Comparison of ENCODE assay signal across 10 cellular contexts in the genomic region with DNA sequence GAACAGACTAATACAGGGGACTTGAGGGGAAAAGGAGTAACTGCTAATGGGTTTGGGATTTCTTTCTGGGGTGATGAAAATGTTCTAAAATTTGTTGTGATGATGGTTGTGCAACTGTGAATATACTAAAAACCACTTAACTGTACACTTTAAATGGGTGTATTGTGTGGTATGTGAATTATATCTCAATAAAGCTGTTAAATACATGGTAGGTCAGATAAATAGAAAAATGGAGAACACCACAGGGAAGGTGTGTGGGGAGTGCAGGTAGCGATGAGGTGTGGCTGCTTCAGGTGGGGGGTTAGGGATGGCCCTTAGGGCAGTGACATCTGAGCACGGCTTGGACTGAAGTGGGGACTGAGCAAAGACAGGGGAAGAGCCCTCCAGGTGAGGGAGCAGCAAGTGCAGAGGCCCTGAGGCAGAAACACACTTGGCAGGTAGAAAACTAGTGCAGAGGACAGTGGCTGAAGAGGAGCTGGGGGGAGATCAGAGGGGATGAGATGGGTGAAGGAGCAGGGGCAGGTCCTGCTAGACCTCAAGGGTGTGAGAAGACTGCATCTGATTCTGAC. TPM values are rescaled to one million over a fixed set of nuclear protein-coding genes. Genes with fewer than 3 reads are reported as not detected.
DNase-seq lines count a peak whose midpoint lies in the region; ATAC-seq and TF ChIP-seq lines count a peak whose summit lies in the region.
"Had no signal": no experiment of that assay in that cellular context is flagged by ENCODE, and none has a peak within 500 bp of the region (broad histone marks: within the 10 kb centered on the region; RNA-seq: fewer than 3 reads in every experiment).

No MANE protein-coding gene starts in this region.

- no peak overlapping the region for H3K4me3 Mint-ChIP-seq in HFFc6
- no peak overlapping the region for H3K4me3 Mint-ChIP-seq in activated CD8-positive, alpha-beta T cell treated with anti-CD3 and anti-CD28 coated beads for 36 hours
- H3K4me3 Mint-ChIP-seq in stimulated activated effector memory CD8-positive, alpha-beta T cell treated with anti-CD3 and anti-CD28 coated beads, Interleukin-12 subunit alpha, Interleukin-12 subunit beta, amount 100 ng/mL, for 72 hours: peak overlapping the region; percentile 6

- no peaks in the 10 kb centered on the region for H3K27me3 ChIP-seq in right cardiac atrium (ENCODE audit: control insufficient read depth, insufficient read depth)
- H3K27me3 ChIP-seq: foreskin keratinocyte had no signal

- H3K27ac ChIP-seq in right cardiac atrium (ENCODE audit: low read length): peak overlapping the region; percentile 14

- H3K9me3 Mint-ChIP-seq in HFFc6: no peaks in the 10 kb centered on the region
- H3K9me3 Mint-ChIP-seq in activated CD8-positive, alpha-beta T cell treated with anti-CD3 and anti-CD28 coated beads for 36 hours: peaks cover 6% of the 10 kb centered on the region
- no peaks in the 10 kb centered on the region for H3K9me3 Mint-ChIP-seq in stimulated activated effector memory CD8-positive, alpha-beta T cell treated with anti-CD3 and anti-CD28 coated beads, Interleukin-12 subunit alpha, Interleukin-12 subunit beta, amount 100 ng/mL, for 72 hours

- H3K4me1 ChIP-seq in right cardiac atrium (ENCODE audit: control insufficient read depth, insufficient read depth, low read length): peaks cover 23% of the 10 kb centered on the region

- intact Hi-C loops in activated CD8-positive, alpha-beta T cell treated with anti-CD3 and anti-CD28 coated beads for 36 hours (cut with micrococcal nuclease): loop anchor here (5.0 kb wide), 1 partner anchor 67 kb away; no protein-coding TSS in a partner anchor
- intact Hi-C loops in right cardiac atrium (cut with DNase I): no loop called here

- peak overlapping the region; percentile 28 for H3K27ac Mint-ChIP-seq in HFFc6
- peak overlapping the region; percentile 99 for H3K27ac Mint-ChIP-seq in activated CD8-positive, alpha-beta T cell treated with anti-CD3 and anti-CD28 coated beads for 36 hours
- H3K27ac Mint-ChIP-seq in stimulated activated effector memory CD8-positive, alpha-beta T cell treated with anti-CD3 and anti-CD28 coated beads, Interleukin-12 subunit alpha, Interleukin-12 subunit beta, amount 100 ng/mL, for 72 hours: peak overlapping the region; percentile 82

- POLR2A ChIA-PET in activated CD8-positive, alpha-beta T cell treated with anti-CD3 and anti-CD28 coated beads for 36 hours (lab: Charles Lee): interaction anchor here (1.4 to 25.2 kb wide), 3 partner anchors 11 to 75 kb away, joined by 5 to 408 read pairs (median 5); a partner anchor contains a TSS

- H3K27me3 Mint-ChIP-seq in HFFc6 (ENCODE audit: insufficient read depth): no peaks in the 10 kb centered on the region; the same call in 1 of the 2 replicates
- no peaks in the 10 kb centered on the region for H3K27me3 Mint-ChIP-seq in activated CD8-positive, alpha-beta T cell treated with anti-CD3 and anti-CD28 coated beads for 36 hours

- peaks cover 27% of the 10 kb centered on the region for H3K4me1 Mint-ChIP-seq in HFFc6 (ENCODE audit: low read depth)
- H3K4me1 Mint-ChIP-seq in activated CD8-positive, alpha-beta T cell treated with anti-CD3 and anti-CD28 coated beads for 36 hours (ENCODE audit: low read depth): peaks cover 85% of the 10 kb centered on the region
- peaks cover 80% of the 10 kb centered on the region for H3K4me1 Mint-ChIP-seq in stimulated activated effector memory CD8-positive, alpha-beta T cell treated with anti-CD3 and anti-CD28 coated beads, Interleukin-12 subunit alpha, Interleukin-12 subunit beta, amount 100 ng/mL, for 72 hours

- 93% methylated on average over 2 of the region's 2 CpGs for WGBS in right cardiac atrium

- no peak for DNase-seq in HFFc6
- no peak for DNase-seq in activated CD8-positive, alpha-beta T cell treated with anti-CD3 and anti-CD28 coated beads for 36 hours
- DNase-seq in right cardiac atrium: peak; percentile 1 to 30 (median 11)
- DNase-seq in stimulated activated effector memory CD8-positive, alpha-beta T cell treated with anti-CD3 and anti-CD28 coated beads, Interleukin-12 subunit alpha, Interleukin-12 subunit beta, amount 100 ng/mL, for 72 hours (ENCODE audit: low spot score in 2 of 2): no peak
- no peak for DNase-seq in occipital lobe (lab: John Stamatoyannopoulos, UW)
- no peak for DNase-seq in COR-L47 (lab: John Stamatoyannopoulos, UW)
- no peak for DNase-seq in NOMO-1 treated with dmso at 0.1 percent for 144 hours (lab: John Stamatoyannopoulos, UW; ENCODE audit: unreplicated experiment)
- DNase-seq: KBM-7, NCI-H510A had no signal

- ATAC-seq in activated CD8-positive, alpha-beta T cell treated with anti-CD3 and anti-CD28 coated beads for 36 hours: no peak
- ATAC-seq in right cardiac atrium: no peak
- no peak for ATAC-seq in stimulated activated effector memory CD8-positive, alpha-beta T cell treated with anti-CD3 and anti-CD28 coated beads, Interleukin-12 subunit alpha, Interleukin-12 subunit beta, amount 100 ng/mL, for 72 hours

- no peak for TF ChIP-seq CTCF in HFFc6 (IDR thresholded peaks at IDR 0.05)
- no peak for TF ChIP-seq CTCF in activated CD8-positive, alpha-beta T cell treated with anti-CD3 and anti-CD28 coated beads for 36 hours (IDR thresholded peaks at IDR 0.05)

- H3K9me3 ChIP-seq in right cardiac atrium (ENCODE audit: control insufficient read depth, low read length): no peaks in the 10 kb centered on the region

- H3K36me3 Mint-ChIP-seq in HFFc6 (ENCODE audit: low read depth): peaks cover 8% of the 10 kb centered on the region
- H3K36me3 Mint-ChIP-seq in activated CD8-positive, alpha-beta T cell treated with anti-CD3 and anti-CD28 coated beads for 36 hours (ENCODE audit: low read depth): peaks cover 30% of the 10 kb centered on the region
- peaks cover 10% of the 10 kb centered on the region for H3K36me3 Mint-ChIP-seq in stimulated activated effector memory CD8-positive, alpha-beta T cell treated with anti-CD3 and anti-CD28 coated beads, Interleukin-12 subunit alpha, Interleukin-12 subunit beta, amount 100 ng/mL, for 72 hours

- CTCF ChIA-PET in activated CD8-positive, alpha-beta T cell treated with anti-CD3 and anti-CD28 coated beads for 36 hours (lab: Charles Lee): interaction anchor here (1.0 to 30.0 kb wide), 6 partner anchors 16 to 158 kb away, joined by 3 to 631 read pairs (median 86); a partner anchor contains a TSS

- H3K4me3 ChIP-seq in right cardiac atrium (ENCODE audit: low read length): no peak overlapping the region

RNA-seq across cellular contexts. Expression of a gene that starts 20.9 kb away (rescaled TPM):
- total RNA-seq in HFFc6 (2021; fragmentation: NEBNext Ultra II Directional; extraction: Animal tissue kit (Norgen Biotek cat#: 25700)): 10 to 100 TPM; 26.7 to 35.4 (median 29.3) TPM
- total RNA-seq in activated CD8-positive, alpha-beta T cell treated with anti-CD3 and anti-CD28 coated beads for 36 hours: 10 to 100 TPM; 79.7 to 81.5 TPM
- total RNA-seq in right cardiac atrium: 10 to 100 TPM; 23.1 to 35.1 (median 31.6) TPM
- 12.7 TPM for polyA plus RNA-seq in right cardiac atrium
- total RNA-seq in occipital lobe: 2.7 TPM

RNA-seq across cellular contexts. Expression of a gene that starts 22.3 kb away (rescaled TPM):
- total RNA-seq in HFFc6 (2021; fragmentation: NEBNext Ultra II Directional; extraction: Animal tissue kit (Norgen Biotek cat#: 25700)): 10 to 100 TPM; 42.5 to 49.6 (median 47.1) TPM
- 10 to 100 TPM; 41.3 to 43.9 TPM for total RNA-seq in activated CD8-positive, alpha-beta T cell treated with anti-CD3 and anti-CD28 coated beads for 36 hours
- total RNA-seq in right cardiac atrium (10 to 100 TPM; 13.6 to 20.0 (median 16.0) TPM), occipital lobe (11.4 TPM)
- polyA plus RNA-seq in right cardiac atrium: 16.4 TPM

RNA-seq across cellular contexts. Expression of a gene that starts 29.3 kb away (rescaled TPM):
- total RNA-seq in HFFc6 (2021; fragmentation: NEBNext Ultra II Directional; extraction: Animal tissue kit (Norgen Biotek cat#: 25700)): 1 to 10 TPM; 1.7 to 3.1 (median 2.1) TPM
- total RNA-seq in activated CD8-positive, alpha-beta T cell treated with anti-CD3 and anti-CD28 coated beads for 36 hours: 1 to 10 TPM; 1.7 to 2.5 TPM
- total RNA-seq in right cardiac atrium (1 to 10 TPM in 1 of 4 donors, under 1 TPM in 1, not detected in 2; 0.29 to 1.3 TPM), occipital lobe (1.4 TPM)
- polyA plus RNA-seq in right cardiac atrium: 0.29 TPM

RNA-seq across cellular contexts. Expression of a gene that starts 43.1 kb away (rescaled TPM):
- 10 to 100 TPM; 22.9 to 33.4 (median 27.7) TPM for total RNA-seq in HFFc6 (2021; fragmentation: NEBNext Ultra II Directional; extraction: Animal tissue kit (Norgen Biotek cat#: 25700))
- 10 to 100 TPM; 34.3 to 34.9 TPM for total RNA-seq in activated CD8-positive, alpha-beta T cell treated with anti-CD3 and anti-CD28 coated beads for 36 hours
- total RNA-seq in right cardiac atrium (10 to 100 TPM; 26.3 to 36.7 (median 32.3) TPM), occipital lobe (10.5 TPM)
- polyA plus RNA-seq in right cardiac atrium: 24.3 TPM

Comparison
In these comparisons a context has a peak if more than half of its experiments do, and no peak if none do; other contexts are left out.
1. DNase-seq: peak in right cardiac atrium (3 of 3); none in HFFc6 (single experiment), activated CD8-positive, alpha-beta T cell treated with anti-CD3 and anti-CD28 coated beads for 36 hours (single experiment), stimulated activated effector memory CD8-positive, alpha-beta T cell treated with anti-CD3 and anti-CD28 coated beads, Interleukin-12 subunit alpha, Interleukin-12 subunit beta, amount 100 ng/mL, for 72 hours (0 of 2), occipital lobe (single experiment), COR-L47 (single experiment) and NOMO-1 treated with dmso at 0.1 percent for 144 hours (single experiment).
2. H3K27ac Mint-ChIP-seq: peak in every context shown above with its lines; median percentile 99 in activated CD8-positive, alpha-beta T cell treated with anti-CD3 and anti-CD28 coated beads for 36 hours; 82 in stimulated activated effector memory CD8-positive, alpha-beta T cell treated with anti-CD3 and anti-CD28 coated beads, Interleukin-12 subunit alpha, Interleukin-12 subunit beta, amount 100 ng/mL, for 72 hours; 28 in HFFc6.